In the genomic region with DNA sequence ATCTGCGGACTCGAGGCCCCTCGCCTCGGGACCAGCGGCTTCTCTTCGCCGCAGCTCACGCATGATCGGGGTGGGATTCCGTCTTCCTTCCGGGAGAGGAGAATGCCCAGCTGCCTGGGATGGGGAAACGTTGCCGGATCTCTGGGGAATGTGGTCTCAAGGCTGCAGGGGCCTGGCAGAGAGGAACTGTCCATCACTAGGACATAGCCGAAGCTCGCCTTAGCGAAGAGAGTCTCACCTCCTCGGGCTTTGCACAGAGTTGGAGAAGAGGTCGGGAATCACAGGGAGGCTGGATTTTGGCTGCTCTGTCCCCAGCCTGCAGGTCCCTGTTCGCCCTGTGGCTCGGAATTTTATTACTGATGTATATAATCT, we compare ENCODE assay signal across 8 cellular contexts. TPM values are rescaled to one million over a fixed set of nuclear protein-coding genes. Genes with fewer than 3 reads are reported as not detected.
A peak's percentile ranks its signal among the peaks of the same experiment; 100 is the strongest.
DNase-seq lines count a peak whose midpoint lies in the region; ATAC-seq, FAIRE-seq and TF ChIP-seq lines count a peak whose summit lies in the region.

No MANE protein-coding gene starts in this region.

- no peak for ATAC-seq in stimulated activated effector memory CD8-positive, alpha-beta T cell treated with anti-CD3 and anti-CD28 coated beads, Interleukin-12 subunit alpha, Interleukin-12 subunit beta, amount 100 ng/mL, for 72 hours
- ATAC-seq in GM21360 (IDR thresholded peaks at IDR 0.05; ENCODE audit: unreplicated experiment) = no peak

- peak overlapping the region; percentile 100 for H3K9ac ChIP-seq in astrocyte (ENCODE audit: low read length)

- no peaks in the 10 kb centered on the region for H3K9me3 ChIP-seq in astrocyte (ENCODE audit: insufficient read depth, low read depth, low read length)

- H2AFZ ChIP-seq in astrocyte (ENCODE audit: low read depth, low read length) = no peak overlapping the region

- H3K4me1 Mint-ChIP-seq in astrocyte (ENCODE audit: low read depth, unreplicated experiment) = peaks cover 31% of the 10 kb centered on the region
- peaks cover 21% of the 10 kb centered on the region for H3K4me1 Mint-ChIP-seq in stimulated activated effector memory CD8-positive, alpha-beta T cell treated with anti-CD3 and anti-CD28 coated beads, Interleukin-12 subunit alpha, Interleukin-12 subunit beta, amount 100 ng/mL, for 72 hours

- H3K79me2 ChIP-seq in astrocyte (ENCODE audit: insufficient read depth, low read length) = peaks cover 60% of the 10 kb centered on the region

- peak overlapping the region; percentile 92 for H3K4me3 Mint-ChIP-seq in astrocyte (ENCODE audit: unreplicated experiment)
- H3K4me3 Mint-ChIP-seq in stimulated activated effector memory CD8-positive, alpha-beta T cell treated with anti-CD3 and anti-CD28 coated beads, Interleukin-12 subunit alpha, Interleukin-12 subunit beta, amount 100 ng/mL, for 72 hours = peak overlapping the region; percentile 77

- H3K9me3 Mint-ChIP-seq in astrocyte (ENCODE audit: unreplicated experiment) = no peaks in the 10 kb centered on the region
- no peaks in the 10 kb centered on the region for H3K9me3 Mint-ChIP-seq in stimulated activated effector memory CD8-positive, alpha-beta T cell treated with anti-CD3 and anti-CD28 coated beads, Interleukin-12 subunit alpha, Interleukin-12 subunit beta, amount 100 ng/mL, for 72 hours

- peaks cover 45% of the 10 kb centered on the region for H3K4me1 ChIP-seq in astrocyte (ENCODE audit: insufficient read depth, low read length)

- H3K27me3 Mint-ChIP-seq in astrocyte (ENCODE audit: low read depth, unreplicated experiment) = no peaks in the 10 kb centered on the region

- H3K27me3 ChIP-seq in astrocyte (ENCODE audit: insufficient read depth, low read length) = no peaks in the 10 kb centered on the region

- peaks cover 8% of the 10 kb centered on the region for H3K36me3 ChIP-seq in astrocyte (ENCODE audit: insufficient read depth, low read length)

- H3K4me2 ChIP-seq in astrocyte (ENCODE audit: low read length) = peak overlapping the region; percentile 90

- no peak for FAIRE-seq in astrocyte (lab: Jason Lieb, UNC)

- H3K27ac Mint-ChIP-seq in astrocyte (ENCODE audit: unreplicated experiment) = peak overlapping the region; percentile 96
- no peak overlapping the region for H3K27ac Mint-ChIP-seq in stimulated activated effector memory CD8-positive, alpha-beta T cell treated with anti-CD3 and anti-CD28 coated beads, Interleukin-12 subunit alpha, Interleukin-12 subunit beta, amount 100 ng/mL, for 72 hours

- H4K20me1 ChIP-seq in astrocyte (ENCODE audit: insufficient read depth, low read length) = peaks cover 9% of the 10 kb centered on the region

- no peak for TF ChIP-seq CTCF in astrocyte (IDR thresholded peaks at IDR 0.05; ENCODE audit: insufficient read depth, low read depth, low read length)

- peaks cover 11% of the 10 kb centered on the region for H3K36me3 Mint-ChIP-seq in astrocyte (ENCODE audit: low read depth, unreplicated experiment)
- no peaks in the 10 kb centered on the region for H3K36me3 Mint-ChIP-seq in stimulated activated effector memory CD8-positive, alpha-beta T cell treated with anti-CD3 and anti-CD28 coated beads, Interleukin-12 subunit alpha, Interleukin-12 subunit beta, amount 100 ng/mL, for 72 hours

- DNase-seq in AG20443 (ENCODE audit: low spot score) (peak; percentile 48), HPDE6-E6E7 (ENCODE audit: extremely low spot score) (peak; percentile 14), astrocyte (ENCODE audit: low read depth) (peak; percentile 48), iPS-NIHi11 (ENCODE audit: low spot score) (peak; percentile 43), NK-92 (lab: John Stamatoyannopoulos, UW; ENCODE audit: unreplicated experiment) (no peak), NCI-H2107 (lab: John Stamatoyannopoulos, UW) (no peak)
- DNase-seq in stimulated activated effector memory CD8-positive, alpha-beta T cell treated with anti-CD3 and anti-CD28 coated beads, Interleukin-12 subunit alpha, Interleukin-12 subunit beta, amount 100 ng/mL, for 72 hours (ENCODE audit: low spot score in 2 of 2) = no peak

- peak overlapping the region; percentile 96 for H3K27ac ChIP-seq in astrocyte (ENCODE audit: low read depth, low read length)

- peak overlapping the region; percentile 85 for H3K4me3 ChIP-seq in astrocyte (ENCODE audit: insufficient read depth, low read depth, low read length)

RNA-seq across cellular contexts. Expression of gene RAI14, which starts 1.4 kb away (rescaled TPM):
- 307 and 315 TPM in 2 replicates for total RNA-seq in astrocyte

Comparison
In these comparisons a context has a peak if more than half of its experiments do, and no peak if none do; other contexts are left out.
1. DNase-seq: peak in AG20443 (single experiment), HPDE6-E6E7 (single experiment), astrocyte (single experiment) and iPS-NIHi11 (single experiment); none in stimulated activated effector memory CD8-positive, alpha-beta T cell treated with anti-CD3 and anti-CD28 coated beads, Interleukin-12 subunit alpha, Interleukin-12 subunit beta, amount 100 ng/mL, for 72 hours (0 of 2), NK-92 (single experiment) and NCI-H2107 (single experiment).